Comparison of ENCODE assay signal across 1 cellular context in the genomic region with DNA sequence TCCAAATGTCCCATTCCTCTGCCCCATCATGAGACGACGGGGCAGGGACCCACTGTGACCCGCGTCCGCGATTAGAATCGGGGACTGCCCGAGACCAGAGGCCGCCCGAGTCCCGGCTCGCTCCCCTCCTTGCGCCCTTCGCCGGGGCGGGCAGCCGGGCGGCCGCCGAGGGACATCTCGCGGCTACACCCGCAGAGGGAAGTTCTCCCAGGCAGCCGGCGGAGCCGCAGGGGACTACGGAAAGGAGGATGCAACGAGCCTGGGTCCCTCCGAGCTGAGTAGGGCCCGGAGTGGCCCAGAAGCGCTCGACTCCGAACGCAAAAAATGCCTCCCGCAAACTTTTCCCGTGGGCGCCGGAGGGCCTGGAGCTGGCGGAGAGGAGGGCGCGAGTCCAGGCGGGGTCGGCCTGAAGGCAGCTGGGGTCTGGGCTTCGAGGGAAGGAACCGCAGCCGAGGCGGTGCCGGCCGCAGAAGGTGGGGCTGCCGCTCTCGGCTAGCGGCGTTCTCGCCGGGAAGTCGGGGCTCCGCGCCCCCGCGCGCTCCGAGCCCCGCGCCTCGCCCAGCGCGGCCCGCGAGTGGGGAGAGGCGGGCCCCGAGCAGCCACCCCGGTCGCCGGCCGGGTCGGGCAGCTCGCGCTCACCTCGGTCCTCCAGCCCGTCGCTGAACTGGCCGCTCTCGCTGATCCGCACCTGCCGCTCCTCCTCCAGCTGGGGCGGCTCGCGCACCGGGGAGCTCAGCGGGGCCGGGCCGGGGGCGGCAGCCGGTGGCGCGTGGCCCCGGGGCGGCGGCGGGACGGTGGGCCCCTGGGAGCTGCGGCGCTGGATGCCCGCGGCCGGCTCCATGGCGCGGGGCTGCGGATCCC.
TF ChIP-seq lines count a peak whose summit lies in the region.

No MANE protein-coding gene starts in this region.

TF ChIP-seq in liver, 16 proteins besides CTCF, POLR2A, EP300 and RAD21 (continued from another document):
- TF ChIP-seq ZBTB33 (IDR thresholded peaks at IDR 0.05) = no peak
- TF ChIP-seq GABPA (IDR thresholded peaks at IDR 0.05 in 1 of 2, conservative IDR thresholded peaks at IDR 0.05 in 1 of 2) = no peak
- no peak for TF ChIP-seq JUND (IDR thresholded peaks at IDR 0.05)
- no peak for TF ChIP-seq NR2F2 (IDR thresholded peaks at IDR 0.05)
- TF ChIP-seq HNF4G (IDR thresholded peaks at IDR 0.05) = no peak
- TF ChIP-seq RXRA (IDR thresholded peaks at IDR 0.05) = no peak
- no peak for TF ChIP-seq YY1 (IDR thresholded peaks at IDR 0.05)
- TF ChIP-seq FOXA2 (IDR thresholded peaks at IDR 0.05) = no peak
- no peak for TF ChIP-seq SP1 (IDR thresholded peaks at IDR 0.05)
- TF ChIP-seq EGR1 (IDR thresholded peaks at IDR 0.05; ENCODE audit: low read depth in 2 of 2) = no peak
- no peak for TF ChIP-seq FOXA1 (IDR thresholded peaks at IDR 0.05)
- TF ChIP-seq MAX (IDR thresholded peaks at IDR 0.05) = no peak
